In the genomic region with DNA sequence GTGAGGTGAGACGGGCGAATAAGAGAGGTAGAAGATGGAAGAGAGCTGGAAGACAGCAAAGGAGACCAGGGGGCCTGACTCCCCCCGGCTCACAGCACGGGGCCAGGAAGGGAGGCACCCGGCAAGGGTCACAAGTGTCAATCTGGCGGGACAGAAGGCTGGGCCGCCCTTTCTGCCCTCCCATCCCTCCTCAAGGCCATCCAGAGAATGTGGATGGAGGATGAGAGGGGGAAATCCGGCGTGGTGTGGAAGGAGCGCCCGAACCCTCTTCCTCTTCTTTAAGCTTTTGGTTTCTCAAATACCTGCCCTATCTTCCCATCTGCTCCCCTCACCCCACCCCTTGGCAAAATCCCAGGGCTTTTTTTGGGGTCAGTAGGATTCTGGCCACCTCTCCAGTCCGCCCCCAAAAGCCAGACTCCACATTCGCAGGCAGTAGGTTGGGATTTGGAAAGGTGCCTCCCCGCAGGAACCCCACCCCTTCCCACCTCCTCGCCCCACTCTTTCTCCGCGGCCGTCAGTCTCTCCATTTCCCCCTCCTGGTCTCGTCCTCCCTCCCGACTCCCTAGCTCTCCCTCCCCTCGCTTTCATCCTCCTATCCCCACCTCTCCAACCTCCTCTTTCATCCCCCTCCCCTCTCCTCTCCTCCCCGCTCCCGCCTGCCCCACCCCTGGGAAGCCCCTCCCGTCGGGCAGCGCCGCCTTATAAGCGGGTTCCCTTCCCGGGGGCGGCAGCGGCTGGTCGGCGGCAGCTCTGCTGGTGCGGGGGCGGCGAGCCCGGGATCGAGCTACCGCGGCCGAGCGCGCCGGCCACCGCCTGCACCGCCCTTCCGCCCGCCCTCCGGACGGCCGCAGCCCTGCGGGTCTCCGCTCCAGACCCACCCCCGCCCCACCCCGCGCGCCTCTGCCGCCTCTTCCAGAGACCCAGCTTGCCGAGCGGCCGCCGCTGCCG, we compare ENCODE assay signal across 1 cellular context.
TF ChIP-seq lines count a peak whose summit lies in the region.

A gene with protein sequence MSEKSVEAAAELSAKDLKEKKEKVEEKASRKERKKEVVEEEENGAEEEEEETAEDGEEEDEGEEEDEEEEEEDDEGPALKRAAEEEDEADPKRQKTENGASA (plus strand): TSS at position 730 of the 948 bp plus-strand sequence. CDS start 343 bp downstream, outside the sequence.

TF ChIP-seq in endothelial cell of umbilical vein, 7 proteins besides CTCF, POLR2A, EP300 and RAD21:
- TF ChIP-seq POLR2AphosphoS5 (IDR thresholded peaks at IDR 0.05; ENCODE audit: insufficient read depth, low read depth, low read length) (peak; percentile 99), MYC (IDR thresholded peaks at IDR 0.05; ENCODE audit: low read depth, low read length) (no peak)
